In the genomic region with DNA sequence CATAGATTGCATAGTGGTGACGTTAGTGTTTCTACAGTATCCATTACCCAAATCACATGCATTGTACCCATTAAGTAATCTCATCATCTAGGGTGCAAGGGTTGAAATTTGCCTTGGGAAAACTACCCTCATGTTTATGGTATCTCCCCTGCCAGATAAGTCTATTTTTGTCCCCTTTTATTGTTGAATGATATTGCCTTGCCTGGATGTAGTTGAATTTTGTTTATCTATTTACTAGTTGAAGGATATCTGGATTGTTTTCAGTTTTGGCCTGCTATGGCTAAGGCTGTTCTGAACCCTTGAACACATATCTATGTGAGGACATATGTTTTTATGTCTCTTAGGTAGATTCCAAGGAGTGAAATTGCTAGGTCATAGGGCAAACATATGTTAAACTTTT, we compare ENCODE assay signal across 33 cellular contexts. TPM values are rescaled to one million over a fixed set of nuclear protein-coding genes. Genes with fewer than 3 reads are reported as not detected.
"Had no signal": no experiment of that assay in that cellular context is flagged by ENCODE, and none has a peak within 500 bp of the region (broad histone marks: within the 10 kb centered on the region; RNA-seq: fewer than 3 reads in every experiment).

No MANE protein-coding gene starts in this region.

- H3K27me3 Mint-ChIP-seq: naive B cell; natural killer cell treated with Interleukin-12 subunit alpha and Interleukin-12 subunit beta and Interleukin-15 and Interleukin-18, amount 100 ng/mL, for 72 hours; progenitor cell of endocrine pancreas had no signal

- H3K9me3 Mint-ChIP-seq: mesothelial cell of epicardium; naive B cell; natural killer cell treated with Interleukin-12 subunit alpha and Interleukin-12 subunit beta and Interleukin-15 and Interleukin-18, amount 100 ng/mL, for 72 hours; type B pancreatic cell had no signal

- H3K27me3 ChIP-seq: esophagus muscularis mucosa, foreskin keratinocyte, gastroesophageal sphincter, hepatocyte, neutrophil, right lobe of liver, testis, tibial artery had no signal

- H3K27ac ChIP-seq: esophagus muscularis mucosa, foreskin keratinocyte, gastroesophageal sphincter, heart left ventricle, hepatocyte, neutrophil, pancreas, right lobe of liver, testis, tibial artery had no signal

- H3K4me3 Mint-ChIP-seq: endodermal cell; mesothelial cell of epicardium; natural killer cell treated with Interleukin-12 subunit alpha and Interleukin-12 subunit beta and Interleukin-15 and Interleukin-18, amount 100 ng/mL, for 72 hours; neural crest cell; type B pancreatic cell had no signal

- H3K4me2 ChIP-seq: hepatocyte, smooth muscle cell had no signal

- H2AFZ ChIP-seq: hepatocyte had no signal

- H3K36me3 Mint-ChIP-seq: mesothelial cell of epicardium had no signal

- H3K27ac Mint-ChIP-seq: endodermal cell; mesothelial cell of epicardium; natural killer cell treated with Interleukin-12 subunit alpha and Interleukin-12 subunit beta and Interleukin-15 and Interleukin-18, amount 100 ng/mL, for 72 hours; progenitor cell of endocrine pancreas; type B pancreatic cell had no signal

- H3K4me1 ChIP-seq: esophagus muscularis mucosa, foreskin keratinocyte, gastroesophageal sphincter, heart left ventricle, pancreas, right lobe of liver, testis, tibial artery had no signal

- H3K79me2 ChIP-seq: hepatocyte had no signal

- ATAC-seq: foreskin keratinocyte; gastroesophageal sphincter; heart left ventricle; left lobe of liver; mucosa of descending colon; natural killer cell treated with Interleukin-12 subunit alpha and Interleukin-12 subunit beta and Interleukin-15 and Interleukin-18, amount 100 ng/mL, for 72 hours; pancreas; right lobe of liver; stimulated activated naive CD8-positive, alpha-beta T cell treated with anti-CD3 and anti-CD28 coated beads, Interleukin-15, Interleukin-2, amounts not matched to agents 100 U/mL and 50 U/mL, for 24 hours had no signal

- DNase-seq: effector CD8-positive, alpha-beta T cell; endodermal cell; foreskin keratinocyte; heart left ventricle; kidney; mesenchymal stem cell; mucosa of descending colon; naive B cell; pancreas; right lobe of liver; stimulated activated CD4-positive, alpha-beta T cell treated with anti-CD3 and anti-CD28 coated beads, Interleukin-12 subunit alpha, Interleukin-12 subunit beta, amount 100 ng/mL, for 4 hours; stimulated activated CD4-positive, alpha-beta T cell treated with anti-CD3 and anti-CD28 coated beads, Interleukin-1b, Interleukin-23, amount 100 ng/mL, for 48 hours; stimulated activated CD4-positive, alpha-beta T cell treated with anti-CD3 and anti-CD28 coated beads, Interleukin-4, amount 100 ng/mL, for 1 hour; stimulated activated CD8-positive, alpha-beta memory T cell treated with anti-CD3 and anti-CD28 coated beads, Interleukin-4, amount 100 ng/mL, for 48 hours; stimulated activated naive CD8-positive, alpha-beta T cell treated with anti-CD3 and anti-CD28 coated beads, Interleukin-15, Interleukin-2, amounts not matched to agents 100 U/mL and 50 U/mL, for 24 hours; substantia nigra; testis; tibial artery had no signal

- H3K4me3 ChIP-seq: esophagus muscularis mucosa, gastroesophageal sphincter, heart left ventricle, hepatocyte, lung, mucosa of descending colon, pancreas, right lobe of liver, smooth muscle cell, testis, tibial artery had no signal

- H3K4me1 Mint-ChIP-seq: mesothelial cell of epicardium, neural crest cell had no signal

RNA-seq across cellular contexts. Expression of a gene that starts 13.4 kb away (rescaled TPM):
- total RNA-seq: endothelial cell of umbilical vein, epithelial cell of proximal tubule, foreskin keratinocyte had no signal
- polyA plus RNA-seq: endothelial cell of umbilical vein had no signal

RNA-seq across cellular contexts. Expression of a gene that starts 46.2 kb away (rescaled TPM):
- total RNA-seq: endothelial cell of umbilical vein, epithelial cell of proximal tubule, fibroblast of lung, foreskin keratinocyte, neural crest cell had no signal
- polyA plus RNA-seq: endothelial cell of umbilical vein, fibroblast of lung, foreskin keratinocyte, pancreas had no signal
